ENCODE assay signal across 8 cellular contexts in the genomic region with DNA sequence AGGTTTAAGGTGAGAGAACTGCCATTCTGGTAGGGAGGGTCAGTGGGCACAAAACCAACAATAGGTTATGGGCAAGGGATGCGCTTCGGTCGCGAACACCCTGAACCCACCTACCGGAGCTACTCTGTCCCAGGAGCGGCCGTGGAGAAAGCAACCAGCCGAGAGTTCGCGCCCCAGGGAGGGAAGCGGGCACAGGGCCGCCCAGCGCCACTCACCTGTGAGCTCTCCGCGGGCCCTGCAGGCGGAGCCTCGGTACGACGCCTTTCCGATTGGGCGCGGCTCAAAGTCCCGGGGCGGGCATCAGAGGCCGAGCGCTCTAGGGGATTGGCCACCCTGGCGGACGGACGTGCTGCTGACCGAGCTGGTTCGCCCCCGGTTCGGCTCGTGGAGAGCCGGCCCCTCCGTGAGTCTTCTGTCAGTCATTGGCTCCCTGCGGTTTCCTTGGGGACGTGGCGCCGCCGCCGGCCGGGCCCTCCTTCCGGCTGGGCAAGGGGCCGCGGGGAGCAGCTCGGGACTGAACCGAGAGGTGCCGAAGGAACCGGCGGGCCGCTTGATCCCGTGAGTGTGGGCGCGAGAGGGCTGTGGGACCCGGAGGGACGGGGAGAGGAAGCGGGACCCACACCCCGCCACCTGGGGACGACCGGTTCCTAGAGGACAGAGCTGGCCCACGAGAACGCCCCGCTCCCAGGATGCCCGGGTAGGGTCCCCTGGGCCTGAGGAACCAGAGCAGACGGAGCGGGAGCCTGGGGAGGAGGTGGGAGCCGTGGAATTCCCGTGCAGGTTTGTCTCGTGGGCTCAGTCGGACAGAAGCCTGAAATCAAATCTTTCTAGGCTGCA. TPM values are rescaled to one million over a fixed set of nuclear protein-coding genes. Genes with fewer than 3 reads are reported as not detected.
DNase-seq lines count a peak whose midpoint lies in the region; ATAC-seq, FAIRE-seq and TF ChIP-seq lines count a peak whose summit lies in the region.

A gene with protein sequence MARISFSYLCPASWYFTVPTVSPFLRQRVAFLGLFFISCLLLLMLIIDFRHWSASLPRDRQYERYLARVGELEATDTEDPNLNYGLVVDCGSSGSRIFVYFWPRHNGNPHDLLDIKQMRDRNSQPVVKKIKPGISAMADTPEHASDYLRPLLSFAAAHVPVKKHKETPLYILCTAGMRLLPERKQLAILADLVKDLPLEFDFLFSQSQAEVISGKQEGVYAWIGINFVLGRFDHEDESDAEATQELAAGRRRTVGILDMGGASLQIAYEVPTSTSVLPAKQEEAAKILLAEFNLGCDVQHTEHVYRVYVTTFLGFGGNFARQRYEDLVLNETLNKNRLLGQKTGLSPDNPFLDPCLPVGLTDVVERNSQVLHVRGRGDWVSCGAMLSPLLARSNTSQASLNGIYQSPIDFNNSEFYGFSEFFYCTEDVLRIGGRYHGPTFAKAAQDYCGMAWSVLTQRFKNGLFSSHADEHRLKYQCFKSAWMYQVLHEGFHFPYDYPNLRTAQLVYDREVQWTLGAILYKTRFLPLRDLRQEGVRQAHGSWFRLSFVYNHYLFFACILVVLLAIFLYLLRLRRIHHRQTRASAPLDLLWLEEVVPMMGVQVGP (plus strand): TSS at position 479 of the 837 bp plus-strand sequence. CDS start 448 bp downstream, outside the sequence.

- H3K4me1 ChIP-seq in DOHH2 (ENCODE audit: control insufficient read depth, low read length) (peaks cover 12% of the 10 kb centered on the region), Karpas-422 (ENCODE audit: low read length) (peaks cover 19% of the 10 kb centered on the region)

- no peak for TF ChIP-seq CTCF in DOHH2 (IDR thresholded peaks at IDR 0.05; ENCODE audit: low read depth, low read length, poor library complexity, severe bottlenecking)

- H4K20me1 ChIP-seq in DOHH2 (ENCODE audit: control insufficient read depth, insufficient read depth, low read depth, low read length) = no peaks in the 10 kb centered on the region
- no peaks in the 10 kb centered on the region for H4K20me1 ChIP-seq in Karpas-422 (ENCODE audit: insufficient read depth, low read depth, low read length)

- peak; percentile 86 for FAIRE-seq in RCC 7860 (lab: Jason Lieb, UNC)

- H3K9ac ChIP-seq in Karpas-422 (ENCODE audit: low read length) = peak within 1 kb of the TSS; percentile 93

- H2AFZ ChIP-seq in Karpas-422 (ENCODE audit: low read length) = peak within 1 kb of the TSS; percentile 94

- H3K27ac Mint-ChIP-seq in activated T-helper 1 cell treated with anti-CD3 and anti-CD28 coated beads, Interleukin-12 subunit alpha, Interleukin-12 subunit beta, Interleukin-2, Interleukin-4 antibody, amounts not matched to agents 30 ng/mL and 10 ng/mL and 1 ng/mL, durations not matched to agents 14 hours and 24 hours and 36 hours = peak within 1 kb of the TSS; percentile 91
- peak within 1 kb of the TSS; percentile 4 to 87 (median 78) for H3K27ac Mint-ChIP-seq in naive B cell
- peak within 1 kb of the TSS; percentile 97 for H3K27ac Mint-ChIP-seq in stimulated activated effector memory CD8-positive, alpha-beta T cell treated with anti-CD3 and anti-CD28 coated beads, Interleukin-12 subunit alpha, Interleukin-12 subunit beta, amount 100 ng/mL, for 72 hours

- peaks cover 4% of the 10 kb centered on the region for H3K36me3 Mint-ChIP-seq in activated T-helper 1 cell treated with anti-CD3 and anti-CD28 coated beads, Interleukin-12 subunit alpha, Interleukin-12 subunit beta, Interleukin-2, Interleukin-4 antibody, amounts not matched to agents 30 ng/mL and 10 ng/mL and 1 ng/mL, durations not matched to agents 14 hours and 24 hours and 36 hours (ENCODE audit: low read depth)
- no peaks in the 10 kb centered on the region for H3K36me3 Mint-ChIP-seq in naive B cell
- peaks cover 20% of the 10 kb centered on the region for H3K36me3 Mint-ChIP-seq in stimulated activated effector memory CD8-positive, alpha-beta T cell treated with anti-CD3 and anti-CD28 coated beads, Interleukin-12 subunit alpha, Interleukin-12 subunit beta, amount 100 ng/mL, for 72 hours

- H3K79me2 ChIP-seq in DOHH2 (ENCODE audit: control insufficient read depth, low read length) (no peaks in the 10 kb centered on the region), Karpas-422 (ENCODE audit: low read length) (peaks cover 16% of the 10 kb centered on the region; the same call in 1 of the 2 replicates)

- DNase-seq in Karpas-422 = peak; percentile 98
- DNase-seq in RCC 7860 (ENCODE audit: low spot score) = peak; percentile 94
- DNase-seq in activated T-helper 1 cell treated with anti-CD3 and anti-CD28 coated beads, Interleukin-12 subunit alpha, Interleukin-12 subunit beta, Interleukin-2, Interleukin-4 antibody, amounts not matched to agents 30 ng/mL and 10 ng/mL and 1 ng/mL, durations not matched to agents 14 hours and 24 hours and 36 hours (ENCODE audit: low spot score) = peak; percentile 90
- DNase-seq in fibroblast of gingiva (ENCODE audit: low read depth) = peak; percentile 95
- DNase-seq in naive B cell = peak; percentile 87
- peak; percentile 85 to 94 for DNase-seq in stimulated activated effector memory CD8-positive, alpha-beta T cell treated with anti-CD3 and anti-CD28 coated beads, Interleukin-12 subunit alpha, Interleukin-12 subunit beta, amount 100 ng/mL, for 72 hours (ENCODE audit: low spot score in 2 of 2)

- no peak within 1 kb of the TSS for H3K27ac ChIP-seq in DOHH2 (ENCODE audit: low read depth, low read length)
- H3K27ac ChIP-seq in Karpas-422 (ENCODE audit: low read length) = no peak within 1 kb of the TSS

- H3K4me1 Mint-ChIP-seq in activated T-helper 1 cell treated with anti-CD3 and anti-CD28 coated beads, Interleukin-12 subunit alpha, Interleukin-12 subunit beta, Interleukin-2, Interleukin-4 antibody, amounts not matched to agents 30 ng/mL and 10 ng/mL and 1 ng/mL, durations not matched to agents 14 hours and 24 hours and 36 hours (ENCODE audit: low read depth) = peaks cover 17% of the 10 kb centered on the region
- H3K4me1 Mint-ChIP-seq in naive B cell = peaks cover 19 to 23% (median 22%) of the 10 kb centered on the region in 3 donors
- H3K4me1 Mint-ChIP-seq in stimulated activated effector memory CD8-positive, alpha-beta T cell treated with anti-CD3 and anti-CD28 coated beads, Interleukin-12 subunit alpha, Interleukin-12 subunit beta, amount 100 ng/mL, for 72 hours = peaks cover 30% of the 10 kb centered on the region

- peaks cover 19% of the 10 kb centered on the region for H3K27me3 Mint-ChIP-seq in activated T-helper 1 cell treated with anti-CD3 and anti-CD28 coated beads, Interleukin-12 subunit alpha, Interleukin-12 subunit beta, Interleukin-2, Interleukin-4 antibody, amounts not matched to agents 30 ng/mL and 10 ng/mL and 1 ng/mL, durations not matched to agents 14 hours and 24 hours and 36 hours (ENCODE audit: insufficient read depth)
- H3K27me3 Mint-ChIP-seq in naive B cell = peaks cover 4 to 14% (median 10%) of the 10 kb centered on the region in 3 donors

- ATAC-seq in GM21825 (IDR thresholded peaks at IDR 0.05; ENCODE audit: unreplicated experiment) (peak; percentile 99), naive B cell (ENCODE audit: low read depth in 2 of 2) (peak; percentile 97 to 98)
- ATAC-seq in stimulated activated effector memory CD8-positive, alpha-beta T cell treated with anti-CD3 and anti-CD28 coated beads, Interleukin-12 subunit alpha, Interleukin-12 subunit beta, amount 100 ng/mL, for 72 hours = peak; percentile 99

- H3K9me3 Mint-ChIP-seq in activated T-helper 1 cell treated with anti-CD3 and anti-CD28 coated beads, Interleukin-12 subunit alpha, Interleukin-12 subunit beta, Interleukin-2, Interleukin-4 antibody, amounts not matched to agents 30 ng/mL and 10 ng/mL and 1 ng/mL, durations not matched to agents 14 hours and 24 hours and 36 hours = no peaks in the 10 kb centered on the region
- no peaks in the 10 kb centered on the region for H3K9me3 Mint-ChIP-seq in naive B cell
- no peaks in the 10 kb centered on the region for H3K9me3 Mint-ChIP-seq in stimulated activated effector memory CD8-positive, alpha-beta T cell treated with anti-CD3 and anti-CD28 coated beads, Interleukin-12 subunit alpha, Interleukin-12 subunit beta, amount 100 ng/mL, for 72 hours

- H3K9me3 ChIP-seq in DOHH2 (ENCODE audit: control insufficient read depth, insufficient read depth, low read length) (no peaks in the 10 kb centered on the region), Karpas-422 (ENCODE audit: low read length) (no peaks in the 10 kb centered on the region)

- H3K9me2 ChIP-seq in DOHH2 (replicated peaks; ENCODE audit: control insufficient read depth, low read length) (no peaks in the 10 kb centered on the region), Karpas-422 (replicated peaks; ENCODE audit: insufficient read depth, low read length) (no peaks in the 10 kb centered on the region)

- H3F3A ChIP-seq in DOHH2 (ENCODE audit: control insufficient read depth, insufficient read depth) = no peaks in the 10 kb centered on the region

- intact Hi-C loops in activated T-helper 1 cell treated with anti-CD3 and anti-CD28 coated beads, Interleukin-12 subunit alpha, Interleukin-12 subunit beta, Interleukin-2, Interleukin-4 antibody, amounts not matched to agents 30 ng/mL and 10 ng/mL and 1 ng/mL, durations not matched to agents 14 hours and 24 hours and 36 hours (cut with micrococcal nuclease) = loop anchor here (1.0 kb wide), 3 partner anchors 39 to 229 kb away; a partner anchor contains a TSS

- H3K36me3 ChIP-seq in DOHH2 (ENCODE audit: control insufficient read depth, low read length) (no peaks in the 10 kb centered on the region), Karpas-422 (ENCODE audit: insufficient read depth, low read length) (no peaks in the 10 kb centered on the region; the same call in 1 of the 2 replicates)

- H3K4me3 ChIP-seq in DOHH2 (ENCODE audit: low read length) (peak within 1 kb of the TSS; percentile 86), Karpas-422 (ENCODE audit: low read length) (peak within 1 kb of the TSS; percentile 87)

- H3K4me2 ChIP-seq in DOHH2 (ENCODE audit: low read length) = peak within 1 kb of the TSS; percentile 77
- peak within 1 kb of the TSS; percentile 89 for H3K4me2 ChIP-seq in Karpas-422 (ENCODE audit: low read depth, low read length, poor library complexity, severe bottlenecking)

- H3K27me3 ChIP-seq in DOHH2 (ENCODE audit: control insufficient read depth, low read length) (peaks cover 32% of the 10 kb centered on the region), Karpas-422 (ENCODE audit: low read length) (no peaks in the 10 kb centered on the region)

- H3K4me3 Mint-ChIP-seq in activated T-helper 1 cell treated with anti-CD3 and anti-CD28 coated beads, Interleukin-12 subunit alpha, Interleukin-12 subunit beta, Interleukin-2, Interleukin-4 antibody, amounts not matched to agents 30 ng/mL and 10 ng/mL and 1 ng/mL, durations not matched to agents 14 hours and 24 hours and 36 hours = peak within 1 kb of the TSS; percentile 96
- peak within 1 kb of the TSS; percentile 73 to 93 (median 89) for H3K4me3 Mint-ChIP-seq in naive B cell
- peak within 1 kb of the TSS; percentile 85 for H3K4me3 Mint-ChIP-seq in stimulated activated effector memory CD8-positive, alpha-beta T cell treated with anti-CD3 and anti-CD28 coated beads, Interleukin-12 subunit alpha, Interleukin-12 subunit beta, amount 100 ng/mL, for 72 hours

RNA-seq across cellular contexts. Expression of the gene that starts here (rescaled TPM):
- 4.9 TPM in 2 replicates for total RNA-seq in Karpas-422 (2014; rRNA removed; shearing (Covaris generic); ENCODE audit: low replicate concordance)
- 11.0 and 11.1 TPM in 2 replicates for total RNA-seq in activated T-helper 1 cell treated with anti-CD3 and anti-CD28 coated beads, Interleukin-12 subunit alpha, Interleukin-12 subunit beta, Interleukin-2, Interleukin-4 antibody, amounts not matched to agents 30 ng/mL and 10 ng/mL and 1 ng/mL, durations not matched to agents 14 hours and 24 hours and 36 hours
- polyA plus RNA-seq in naive B cell (ENCODE audit: low read depth in 6 of 6) = under 1 TPM in 5 of 6 donors, not detected in 1; 0.32 to 0.85 (median 0.55) TPM

Comparison
In these comparisons a context has a peak if more than half of its experiments do, and no peak if none do; other contexts are left out.
1. Peak in DNase-seq and ATAC-seq in naive B cell; RNA of the gene not detected or under 1 TPM.